ENCODE assay signal across 28 cellular contexts in the genomic region with DNA sequence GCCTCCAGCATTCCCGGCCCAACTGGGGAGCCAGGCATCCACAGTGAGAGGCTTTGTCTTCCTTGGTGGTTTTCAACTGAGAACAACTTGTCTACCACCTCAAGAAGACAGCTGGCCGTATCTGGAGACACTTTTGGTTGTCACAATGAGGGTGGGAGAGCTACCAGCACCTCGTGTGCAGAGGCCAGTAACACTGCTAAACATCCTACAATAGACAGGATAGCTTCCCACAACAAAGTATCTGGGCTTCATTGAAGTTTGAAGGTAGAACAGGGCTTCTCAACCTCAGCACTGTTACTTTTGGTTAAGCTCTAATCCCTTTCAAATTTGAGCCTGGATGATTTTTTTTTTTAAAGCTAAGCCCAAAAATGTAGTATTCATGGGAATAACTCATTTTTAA. TPM values are rescaled to one million over a fixed set of nuclear protein-coding genes. Genes with fewer than 3 reads are reported as not detected.
"Had no signal": no experiment of that assay in that cellular context is flagged by ENCODE, and none has a peak within 500 bp of the region (broad histone marks: within the 10 kb centered on the region; RNA-seq: fewer than 3 reads in every experiment).

No MANE protein-coding gene starts in this region.

- H3K9me3 Mint-ChIP-seq: nephron; stimulated activated effector memory CD8-positive, alpha-beta T cell treated with anti-CD3 and anti-CD28 coated beads, Interleukin-12 subunit alpha, Interleukin-12 subunit beta, amount 100 ng/mL, for 72 hours had no signal

- H3K27ac ChIP-seq: parathyroid adenoma, thoracic aorta had no signal

- DNase-seq: activated CD4-positive, alpha-beta T cell treated with anti-CD3 and anti-CD28 coated beads for 48 hours; activated CD4-positive, CD25-positive, alpha-beta regulatory T cell; activated CD8-positive, alpha-beta memory T cell treated with anti-CD3 and anti-CD28 coated beads for 24 hours; activated CD8-positive, alpha-beta memory T cell treated with anti-CD3 and anti-CD28 coated beads, Interleukin-2, amount 50 U/mL, for 48 hours; activated effector memory CD4-positive, alpha-beta T cell treated with anti-CD3 and anti-CD28 coated beads, Interleukin-2, amount 50 U/mL, for 16 hours; activated naive CD4-positive, alpha-beta T cell treated with anti-CD3 and anti-CD28 coated beads, Interleukin-2, amount 50 U/mL, for 16 hours; activated T-cell treated with anti-CD3 and anti-CD28 coated beads, Interleukin-2, amount 50 U/mL, for 48 hours; dermis blood vessel endothelial cell; effector memory CD4-positive, alpha-beta T cell; esophagus squamous epithelium; left cardiac atrium; mesendoderm; sigmoid colon; stimulated activated CD4-positive, alpha-beta T cell treated with anti-CD3 and anti-CD28 coated beads, Interleukin-4, amount 100 ng/mL, for 24 hours; stomach; T-helper 9 cell had no signal

- H3K9me3 ChIP-seq: adrenal gland, esophagus squamous epithelium, sigmoid colon, stomach, thoracic aorta had no signal

- H3K4me3 ChIP-seq: adrenal gland, esophagus squamous epithelium, sigmoid colon, stomach, thoracic aorta had no signal

- H3K27me3 ChIP-seq: adrenal gland, esophagus squamous epithelium, sigmoid colon, stomach had no signal

- ATAC-seq: stimulated activated effector memory CD8-positive, alpha-beta T cell treated with anti-CD3 and anti-CD28 coated beads, Interleukin-12 subunit alpha, Interleukin-12 subunit beta, amount 100 ng/mL, for 72 hours had no signal

- H3K27ac Mint-ChIP-seq: stimulated activated effector memory CD8-positive, alpha-beta T cell treated with anti-CD3 and anti-CD28 coated beads, Interleukin-12 subunit alpha, Interleukin-12 subunit beta, amount 100 ng/mL, for 72 hours had no signal

- H3K4me3 Mint-ChIP-seq: nephron; stimulated activated effector memory CD8-positive, alpha-beta T cell treated with anti-CD3 and anti-CD28 coated beads, Interleukin-12 subunit alpha, Interleukin-12 subunit beta, amount 100 ng/mL, for 72 hours had no signal

- H3K36me3 Mint-ChIP-seq: stimulated activated effector memory CD8-positive, alpha-beta T cell treated with anti-CD3 and anti-CD28 coated beads, Interleukin-12 subunit alpha, Interleukin-12 subunit beta, amount 100 ng/mL, for 72 hours had no signal

- H3K4me1 Mint-ChIP-seq: stimulated activated effector memory CD8-positive, alpha-beta T cell treated with anti-CD3 and anti-CD28 coated beads, Interleukin-12 subunit alpha, Interleukin-12 subunit beta, amount 100 ng/mL, for 72 hours had no signal

RNA-seq across cellular contexts. Expression of a gene that starts 10.9 kb away (rescaled TPM):
- total RNA-seq: dermis blood vessel endothelial cell had no signal

RNA-seq across cellular contexts. Expression of a gene that starts 53.5 kb away (rescaled TPM):
- total RNA-seq: astrocyte, chondrocyte, dermis blood vessel endothelial cell, endothelial cell of umbilical vein, esophagus squamous epithelium, glomerular endothelial cell, left cardiac atrium, lower leg skin, renal cortical epithelial cell, stomach, thoracic aorta, ureter had no signal
- polyA plus RNA-seq: endothelial cell of umbilical vein had no signal
